ENCODE assay signal across 19 cellular contexts in genomic region chr2:200329798-200330197, GRCh38. TPM values are rescaled to one million over a fixed set of nuclear protein-coding genes. Genes with fewer than 3 reads are reported as not detected.
DNase-seq lines count a peak whose midpoint lies in the region; ATAC-seq and TF ChIP-seq lines count a peak whose summit lies in the region.
"Had no signal": no experiment of that assay in that cellular context is flagged by ENCODE, and none has a peak within 500 bp of the region (broad histone marks: within the 10 kb centered on the region; RNA-seq: fewer than 3 reads in every experiment).

No MANE protein-coding gene starts in this region.

- ATAC-seq in Panc1, result no peak
- peak; percentile 50 to 82 for ATAC-seq in left cardiac atrium
- ATAC-seq in HG03135 (IDR thresholded peaks at IDR 0.05; ENCODE audit: unreplicated experiment), result no peak
- ATAC-seq in HG02642 (IDR thresholded peaks at IDR 0.05; ENCODE audit: poor library complexity, unreplicated experiment), result no peak

- TF ChIP-seq CTCF in Panc1 (IDR thresholded peaks at IDR 0.05) (no peak), osteoblast (IDR thresholded peaks at IDR 0.05; ENCODE audit: extremely low read depth, low read depth, low read length) (no peak)

- no peak overlapping the region for H3K4ac ChIP-seq in trophoblast cell (ENCODE audit: low read depth, low read length)

- H2AFZ ChIP-seq in osteoblast (ENCODE audit: low read length) (no peak overlapping the region), trophoblast cell (ENCODE audit: insufficient read depth, low read length, poor library complexity) (no peak overlapping the region)

- H3K79me2 ChIP-seq in osteoblast (ENCODE audit: insufficient read depth, low read length) (peaks cover 81% of the 10 kb centered on the region), trophoblast cell (ENCODE audit: control insufficient read depth, insufficient read depth, low read length, poor library complexity) (peaks cover 5% of the 10 kb centered on the region)

- H2AK5ac ChIP-seq in trophoblast cell (ENCODE audit: low read length), result no peak overlapping the region

- BruUV-seq in Panc1 (replicated peaks; lab: Mats Ljungman, UMichigan), result no TSS peak

- no CpG with 5 or more reads among the region's 3 CpGs for WGBS in trophoblast cell (ENCODE audit: extremely low coverage, insufficient coverage, insufficient read length)

- H3K23ac ChIP-seq in trophoblast cell (ENCODE audit: low read length), result no peak overlapping the region

- POLR2A ChIA-PET in Panc1 (lab: Charles Lee), result no interaction called here

- H4K12ac ChIP-seq in trophoblast cell (ENCODE audit: low read depth, low read length), result no peak overlapping the region

- H3K27ac ChIP-seq in Panc1 (ENCODE audit: low read length) (0 out of 2 replicates have a peak overlapping the region, but pooled peaks have one; percentile 30), osteoblast (ENCODE audit: low read depth, low read length) (no peak overlapping the region), trophoblast cell (ENCODE audit: low read depth, low read length) (no peak overlapping the region)
- H3K27ac ChIP-seq: neutrophil, stomach, transverse colon had no signal

- peaks cover 3% of the 10 kb centered on the region for H3K79me1 ChIP-seq in trophoblast cell (ENCODE audit: low read length)

- in situ Hi-C loops in Panc1 (cut with HindIII; ENCODE audit: low pct_unique_long_range_greater_than_20kb, low sequenced_read_pairs), result no loop called here

- H3K4me1 ChIP-seq in Panc1 (ENCODE audit: control insufficient read depth, insufficient read depth, low read length) (peaks cover 26% of the 10 kb centered on the region), osteoblast (ENCODE audit: insufficient read depth, low read length) (peaks cover 8% of the 10 kb centered on the region), trophoblast cell (ENCODE audit: control insufficient read depth in 1 of 2, insufficient read depth in 2 of 2, low read length in 2 of 2) (peaks cover 10% of the 10 kb centered on the region in 2 experiments)

- H3K9ac ChIP-seq in trophoblast cell (ENCODE audit: low read length), result no peak overlapping the region

- H3K36me3 ChIP-seq in Panc1 (ENCODE audit: control insufficient read depth, insufficient read depth, low read length) (peaks cover 3% of the 10 kb centered on the region; the same call in 1 of the 2 replicates), osteoblast (ENCODE audit: insufficient read depth, low read length) (peaks cover 2% of the 10 kb centered on the region), trophoblast cell (ENCODE audit: control insufficient read depth in 1 of 2, insufficient read depth in 2 of 2, low read length in 2 of 2) (peaks cover 2 to 7% of the 10 kb centered on the region in 2 experiments)
- H3K36me3 ChIP-seq: neutrophil, transverse colon had no signal

- peak; percentile 47 for DNase-seq in CD1c-positive myeloid dendritic cell (ENCODE audit: extremely low spot score)
- no peak for DNase-seq in Panc1 (ENCODE audit: low read depth, low spot score)
- no peak for DNase-seq in left cardiac atrium
- no peak for DNase-seq in osteoblast (ENCODE audit: insufficient read length, low spot score, missing footprints)
- DNase-seq in NK-92 treated with Interleukin-12 subunit alpha and Interleukin-12 subunit beta, amount 100 ng/mL, for 24 hours (lab: John Stamatoyannopoulos, UW), result no peak
- no peak for DNase-seq in trophoblast cell
- DNase-seq: activated CD4-positive, alpha-beta T cell treated with anti-CD3 and anti-CD28 coated beads for 48 hours; central memory CD4-positive, alpha-beta T cell; dorsolateral prefrontal cortex; NCI-H1092 treated with DMSO at 0.1 percent for 48 hours; NCI-H1930; NCI-H2227 treated with DMSO at 0.1 percent for 48 hours; NCI-H748 treated with DMSO at 0.1 percent for 48 hours; SIG-M5; stomach; transverse colon had no signal

- H4K8ac ChIP-seq in trophoblast cell (ENCODE audit: low read depth, low read length), result no peak overlapping the region

- no peaks in the 10 kb centered on the region for H3K27me3 ChIP-seq in Panc1 (ENCODE audit: control insufficient read depth, insufficient read depth, low read length)
- no peaks in the 10 kb centered on the region for H3K27me3 ChIP-seq in osteoblast (ENCODE audit: insufficient read depth, low read length)
- H3K27me3 ChIP-seq in trophoblast cell (ENCODE audit: insufficient read depth, low read length), result no peaks in the 10 kb centered on the region
- H3K27me3 ChIP-seq: dorsolateral prefrontal cortex, neutrophil, stomach, transverse colon had no signal

- H4K91ac ChIP-seq in trophoblast cell (ENCODE audit: low read depth, low read length), result no peak overlapping the region

- intact Hi-C loops in Panc1 (cut with micrococcal nuclease; ENCODE audit: unreplicated experiment), result no loop called here
- intact Hi-C loops in left cardiac atrium (cut with DNase I), result no loop called here

- no peak overlapping the region for H2BK12ac ChIP-seq in trophoblast cell (ENCODE audit: low read length)

- no peak overlapping the region for H3K18ac ChIP-seq in trophoblast cell (ENCODE audit: low read length)

- no peak overlapping the region for H2BK5ac ChIP-seq in trophoblast cell (ENCODE audit: low read depth, low read length, poor library complexity)

- H3K9me3 ChIP-seq in Panc1 (ENCODE audit: control insufficient read depth, insufficient read depth, low read depth, low read length) (no peaks in the 10 kb centered on the region), osteoblast (ENCODE audit: low read depth, low read length) (no peaks in the 10 kb centered on the region), trophoblast cell (ENCODE audit: insufficient read depth, low read depth, low read length) (no peaks in the 10 kb centered on the region)
- H3K9me3 ChIP-seq: neutrophil, stomach, transverse colon had no signal

- CTCF ChIA-PET in Panc1 (lab: Charles Lee), result no interaction called here

- H2BK120ac ChIP-seq in trophoblast cell (ENCODE audit: insufficient read depth, low read length, poor library complexity), result no peak overlapping the region

- no peaks in the 10 kb centered on the region for H4K20me1 ChIP-seq in osteoblast (ENCODE audit: insufficient read depth, low read length)

- H3K4me2 ChIP-seq in osteoblast (ENCODE audit: insufficient read depth, low read length) (peak overlapping the region; percentile 56), trophoblast cell (ENCODE audit: low read length) (no peak overlapping the region)

- H3K14ac ChIP-seq in trophoblast cell (ENCODE audit: low read length), result no peak overlapping the region

- H3K4me3 ChIP-seq in Panc1 (ENCODE audit: low read depth in 2 of 2, low read length in 2 of 2) (no peak overlapping the region), osteoblast (ENCODE audit: insufficient read depth, low read length) (no peak overlapping the region), trophoblast cell (ENCODE audit: low read depth, low read length) (no peak overlapping the region)
- H3K4me3 ChIP-seq: dorsolateral prefrontal cortex, stomach, transverse colon had no signal

RNA-seq across cellular contexts. Expression of gene SPATS2L, which starts 23.3 kb away (rescaled TPM):
- total RNA-seq in Panc1 (2021; ENCODE audit: unreplicated experiment) (282 TPM), left cardiac atrium (100 to 1,000 TPM in 1 of 2 donors, 10 to 100 TPM in 1; 95.7 to 117 TPM), osteoblast (74.6 and 85.2 TPM in 2 replicates)
- 189 TPM for polyA plus RNA-seq in Panc1 (2012; ENCODE audit: insufficient read length)
- polyA plus RNA-seq in trophoblast cell (2013), result 338 and 348 TPM in 2 replicates

Comparison
In these comparisons a context has a peak if more than half of its experiments do, and no peak if none do; other contexts are left out.
1. ATAC-seq: peak in left cardiac atrium (2 of 2); none in Panc1 (single experiment), HG03135 (single experiment) and HG02642 (single experiment).